ENCODE assay signal across 8 cellular contexts in the genomic region with DNA sequence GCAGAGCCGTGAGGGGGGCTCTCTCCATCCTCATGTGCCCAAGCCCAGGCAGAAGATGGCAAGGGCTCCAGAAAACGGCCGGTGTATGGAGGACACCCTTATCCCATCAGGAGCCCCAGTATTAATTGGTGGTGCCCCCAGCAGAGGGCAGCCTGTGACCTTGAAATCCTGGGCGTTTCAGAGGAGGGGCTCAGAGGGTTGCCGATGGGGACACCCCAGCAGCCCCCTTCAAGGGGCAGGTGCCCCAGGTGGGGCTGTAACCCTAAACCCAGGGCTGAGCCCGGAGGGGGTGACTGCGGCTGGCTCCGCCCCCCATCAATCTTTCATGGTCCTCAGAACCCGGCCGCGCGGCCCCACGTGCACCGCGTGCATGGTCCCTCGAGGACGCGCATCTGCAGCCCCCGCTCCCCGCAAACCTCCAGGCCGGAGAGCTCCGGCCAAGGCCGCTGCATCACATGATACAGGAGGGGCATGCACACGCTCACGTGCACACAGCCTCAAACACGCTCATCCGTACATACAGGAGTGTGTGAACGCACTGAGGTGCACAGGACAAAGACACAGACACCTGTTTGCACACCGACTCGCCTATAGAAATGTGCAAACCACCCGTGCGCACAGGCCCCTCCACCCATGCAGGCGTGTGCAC. TPM values are rescaled to one million over a fixed set of nuclear protein-coding genes. Genes with fewer than 3 reads are reported as not detected.
DNase-seq lines count a peak whose midpoint lies in the region; ATAC-seq, FAIRE-seq and TF ChIP-seq lines count a peak whose summit lies in the region.

No MANE protein-coding gene starts in this region.

- no peak for FAIRE-seq in urothelium cell line (lab: Jason Lieb, UNC)

- H3K4me1 ChIP-seq in ovary (ENCODE audit: insufficient read depth): peaks cover 12% of the 10 kb centered on the region

- H3K27me3 Mint-ChIP-seq in CD14-positive monocyte (ENCODE audit: low read depth in 3 of 3) (peaks cover 11 to 25% (median 15%) of the 10 kb centered on the region in 3 donors), IgD-negative memory B cell (no peaks in the 10 kb centered on the region)
- H3K27me3 Mint-ChIP-seq in activated CD8-positive, alpha-beta T cell treated with anti-CD3 and anti-CD28 coated beads, Interleukin-2, amount 10 ng/mL, durations not matched to agents 7 days and 5 days (ENCODE audit: low read depth): peaks cover 3% of the 10 kb centered on the region

- peak overlapping the region; percentile 90 to 93 for H3K4me3 Mint-ChIP-seq in CD14-positive monocyte
- H3K4me3 Mint-ChIP-seq in IgD-negative memory B cell: peak overlapping the region; percentile 93 to 99 (median 95)
- peak overlapping the region; percentile 95 for H3K4me3 Mint-ChIP-seq in activated CD8-positive, alpha-beta T cell treated with anti-CD3 and anti-CD28 coated beads, Interleukin-2, amount 10 ng/mL, durations not matched to agents 7 days and 5 days

- H3K9me3 ChIP-seq in ovary: no peaks in the 10 kb centered on the region

- H3K4me3 ChIP-seq in fibroblast of villous mesenchyme (ENCODE audit: low read depth, low read length) (peak overlapping the region; percentile 70), ovary (peak overlapping the region; percentile 68)

- POLR2A ChIA-PET in activated CD8-positive, alpha-beta T cell treated with anti-CD3 and anti-CD28 coated beads, Interleukin-2, amount 10 ng/mL, durations not matched to agents 7 days and 5 days (lab: Charles Lee): interaction anchor here (1.2 kb wide), 1 partner anchor 11 kb away, joined by 3 read pairs; no protein-coding TSS in a partner anchor

- H3K27me3 ChIP-seq in ovary: no peaks in the 10 kb centered on the region

- no peak for DNase-seq in CD14-positive monocyte (ENCODE audit: low spot score)
- DNase-seq in activated CD8-positive, alpha-beta T cell treated with anti-CD3 and anti-CD28 coated beads, Interleukin-2, amount 10 ng/mL, durations not matched to agents 7 days and 5 days: peak; percentile 39
- no peak for DNase-seq in fibroblast of villous mesenchyme (ENCODE audit: low read depth)
- peak; percentile 64 to 85 (median 76) for DNase-seq in ovary
- no peak for DNase-seq in NCI-H2029 (lab: John Stamatoyannopoulos, UW)
- DNase-seq in urothelium cell line (ENCODE audit: low spot score): no peak

- no peaks in the 10 kb centered on the region for H3K36me3 ChIP-seq in ovary

- H3K9me3 Mint-ChIP-seq in CD14-positive monocyte (no peaks in the 10 kb centered on the region), IgD-negative memory B cell (no peaks in the 10 kb centered on the region)
- H3K9me3 Mint-ChIP-seq in activated CD8-positive, alpha-beta T cell treated with anti-CD3 and anti-CD28 coated beads, Interleukin-2, amount 10 ng/mL, durations not matched to agents 7 days and 5 days (ENCODE audit: insufficient read depth): no peaks in the 10 kb centered on the region

- no peak for TF ChIP-seq POLR2A in ovary (IDR thresholded peaks at IDR 0.05)

- peaks cover 35 to 40% of the 10 kb centered on the region in 2 donors for H3K36me3 Mint-ChIP-seq in CD14-positive monocyte
- no peaks in the 10 kb centered on the region for H3K36me3 Mint-ChIP-seq in IgD-negative memory B cell
- peaks cover 18% of the 10 kb centered on the region for H3K36me3 Mint-ChIP-seq in activated CD8-positive, alpha-beta T cell treated with anti-CD3 and anti-CD28 coated beads, Interleukin-2, amount 10 ng/mL, durations not matched to agents 7 days and 5 days (ENCODE audit: low read depth)

- ATAC-seq in activated CD8-positive, alpha-beta T cell treated with anti-CD3 and anti-CD28 coated beads, Interleukin-2, amount 10 ng/mL, durations not matched to agents 7 days and 5 days: no peak
- no peak for ATAC-seq in GM18868 (IDR thresholded peaks at IDR 0.05; ENCODE audit: unreplicated experiment)

- intact Hi-C loops in CD14-positive monocyte (cut with micrococcal nuclease): loop anchor here (10.0 kb wide), 2 partner anchors 48 to 212 kb away; partner anchors contain the start of genes PIK3R2 (in 1 of the 2) and SSBP4 (in 1 of the 2)
- intact Hi-C loops in ovary (cut with DNase I): loop anchor here in 2 of 4 donors (5.0 to 10.0 kb wide), 2 partner anchors 124 to 212 kb away; partner anchors contain the start of gene SSBP4 (in 1 of the 2)

- TF ChIP-seq CTCF in CD14-positive monocyte (IDR thresholded peaks at IDR 0.05) (peak; percentile 19), fibroblast of villous mesenchyme (IDR thresholded peaks at IDR 0.05; ENCODE audit: insufficient read depth, low read depth, low read length) (peak; percentile 38), ovary (IDR thresholded peaks at IDR 0.05) (peak in 1 of 3 donors; percentile 44)

- CTCF ChIA-PET in activated CD8-positive, alpha-beta T cell treated with anti-CD3 and anti-CD28 coated beads, Interleukin-2, amount 10 ng/mL, durations not matched to agents 7 days and 5 days (lab: Charles Lee): interaction anchor here (0.6 to 9.2 kb wide), 6 partner anchors 10 to 208 kb away, joined by 3 to 135 read pairs (median 4); partner anchors contain the start of gene MPV17L2

- H3K27ac ChIP-seq in ovary: peak overlapping the region in 1 of 2 donors; percentile 23

- WGBS in ovary, 3 donors: 2 to 5% (median 3%) methylated on average over 33 of the region's 33 CpGs

- TF ChIP-seq EP300 in ovary (IDR thresholded peaks at IDR 0.05): no peak

- H3K27ac Mint-ChIP-seq in CD14-positive monocyte: peak overlapping the region in 4 of 7 donors; percentile 79 to 95 (median 88)
- H3K27ac Mint-ChIP-seq in IgD-negative memory B cell: peak overlapping the region; percentile 90 to 97 (median 91)
- H3K27ac Mint-ChIP-seq in activated CD8-positive, alpha-beta T cell treated with anti-CD3 and anti-CD28 coated beads, Interleukin-2, amount 10 ng/mL, durations not matched to agents 7 days and 5 days: peak overlapping the region; percentile 91

- H3K4me1 Mint-ChIP-seq in CD14-positive monocyte (peaks cover 24% of the 10 kb centered on the region), IgD-negative memory B cell (peaks cover 10 to 14% (median 11%) of the 10 kb centered on the region in 3 donors)
- peaks cover 28% of the 10 kb centered on the region for H3K4me1 Mint-ChIP-seq in activated CD8-positive, alpha-beta T cell treated with anti-CD3 and anti-CD28 coated beads, Interleukin-2, amount 10 ng/mL, durations not matched to agents 7 days and 5 days (ENCODE audit: low read depth)

RNA-seq across cellular contexts. Expression of gene RAB3A, which starts 1.0 kb away (rescaled TPM):
- polyA plus RNA-seq in CD14-positive monocyte (under 1 TPM; 0.55 to 0.56 TPM), IgD-negative memory B cell (1.5 TPM), ovary (1 to 10 TPM; 5.5 to 7.9 TPM)
- 1 to 10 TPM; 5.6 to 6.2 TPM for total RNA-seq in activated CD8-positive, alpha-beta T cell treated with anti-CD3 and anti-CD28 coated beads, Interleukin-2, amount 10 ng/mL, durations not matched to agents 7 days and 5 days
- total RNA-seq in fibroblast of villous mesenchyme (0.97 and 1.3 TPM in 2 replicates), ovary (10 to 100 TPM in 2 of 7 donors, 1 to 10 TPM in 5; 1.9 to 32.9 (median 9.0) TPM)

RNA-seq across cellular contexts. Expression of gene MPV17L2, which starts 9.9 kb away (rescaled TPM):
- polyA plus RNA-seq in CD14-positive monocyte (10 to 100 TPM; 14.3 to 15.0 TPM), IgD-negative memory B cell (16.6 TPM), ovary (10 to 100 TPM in 1 of 2 donors, 1 to 10 TPM in 1; 3.5 to 12.0 TPM)
- 10 to 100 TPM in 1 of 2 experiments, 1 to 10 TPM in 1; 9.2 to 10.9 TPM for total RNA-seq in activated CD8-positive, alpha-beta T cell treated with anti-CD3 and anti-CD28 coated beads, Interleukin-2, amount 10 ng/mL, durations not matched to agents 7 days and 5 days
- total RNA-seq in fibroblast of villous mesenchyme (9.3 and 10.8 TPM in 2 replicates), ovary (10 to 100 TPM in 2 of 7 donors, 1 to 10 TPM in 5; 6.9 to 15.2 (median 8.6) TPM)

RNA-seq across cellular contexts. Expression of gene PDE4C, which starts 23.4 kb away (rescaled TPM):
- polyA plus RNA-seq in CD14-positive monocyte: not detected
- not detected for polyA plus RNA-seq in IgD-negative memory B cell
- under 1 TPM in 1 of 2 experiments, not detected in 1; 0.08 TPM for total RNA-seq in activated CD8-positive, alpha-beta T cell treated with anti-CD3 and anti-CD28 coated beads, Interleukin-2, amount 10 ng/mL, durations not matched to agents 7 days and 5 days
- under 0.01 and 0.32 TPM in 2 replicates for total RNA-seq in fibroblast of villous mesenchyme
- 1 to 10 TPM in 4 of 7 donors, under 1 TPM in 2, not detected in 1; 0.57 to 1.7 (median 1.1) TPM for total RNA-seq in ovary
- polyA plus RNA-seq in ovary: under 1 TPM; 0.50 to 0.67 TPM

RNA-seq across cellular contexts. Expression of gene IFI30, which starts 29.3 kb away (rescaled TPM):
- polyA plus RNA-seq in CD14-positive monocyte (1,000 to 10,000 TPM; 4,550 to 6,022 TPM), IgD-negative memory B cell (473 TPM), ovary (10 to 100 TPM; 21.8 to 34.4 TPM)
- total RNA-seq in activated CD8-positive, alpha-beta T cell treated with anti-CD3 and anti-CD28 coated beads, Interleukin-2, amount 10 ng/mL, durations not matched to agents 7 days and 5 days: 10 to 100 TPM; 67.4 to 72.3 TPM
- total RNA-seq in fibroblast of villous mesenchyme (24.2 and 29.0 TPM in 2 replicates), ovary (10 to 100 TPM; 10.1 to 70.9 (median 16.1) TPM)

RNA-seq across cellular contexts. Expression of gene PIK3R2, which starts 49.9 kb away (rescaled TPM):
- 1 to 10 TPM in 1 of 2 donors, under 1 TPM in 1; 0.99 to 2.0 TPM for polyA plus RNA-seq in CD14-positive monocyte
- 2.1 TPM for polyA plus RNA-seq in IgD-negative memory B cell
- 1 to 10 TPM; 7.8 to 9.2 TPM for total RNA-seq in activated CD8-positive, alpha-beta T cell treated with anti-CD3 and anti-CD28 coated beads, Interleukin-2, amount 10 ng/mL, durations not matched to agents 7 days and 5 days
- total RNA-seq in fibroblast of villous mesenchyme: 30.7 and 30.9 TPM in 2 replicates
- total RNA-seq in ovary: 10 to 100 TPM; 16.5 to 63.2 (median 48.9) TPM
- 10 to 100 TPM; 12.8 to 13.6 TPM for polyA plus RNA-seq in ovary

Comparison
In these comparisons a context has a peak if more than half of its experiments do, and no peak if none do; other contexts are left out.
1. DNase-seq: peak in activated CD8-positive, alpha-beta T cell treated with anti-CD3 and anti-CD28 coated beads, Interleukin-2, amount 10 ng/mL, durations not matched to agents 7 days and 5 days (single experiment) and ovary (5 of 5); none in CD14-positive monocyte (single experiment), fibroblast of villous mesenchyme (single experiment), NCI-H2029 (single experiment) and urothelium cell line (single experiment).
2. Peak in every context shown above with its lines, with median percentiles within 50 percentile points of each other: H3K27ac Mint-ChIP-seq and H3K4me3 Mint-ChIP-seq.